ENCODE assay signal across 32 cellular contexts in genomic region chr1:217389895-217390294, GRCh38.
DNase-seq lines count a peak whose midpoint lies in the region; ATAC-seq and TF ChIP-seq lines count a peak whose summit lies in the region.
"Had no signal": no experiment of that assay in that cellular context is flagged by ENCODE, and none has a peak within 500 bp of the region (broad histone marks: within the 10 kb centered on the region; RNA-seq: fewer than 3 reads in every experiment).

No MANE protein-coding gene starts in this region.

- no peaks in the 10 kb centered on the region for H3K4me1 Mint-ChIP-seq in CD4-positive, alpha-beta T cell (ENCODE audit: low read depth)
- H3K4me1 Mint-ChIP-seq: activated B cell treated with CpG ODN at 0.5 μM for 24 hours; activated naive CD4-positive, alpha-beta T cell treated with anti-CD3 and anti-CD28 coated beads, Interleukin-2, amount 10 ng/mL, durations not matched to agents 7 days and 5 days; B cell had no signal

- H3K9me3 Mint-ChIP-seq in CD4-positive, alpha-beta T cell: peaks cover 4% of the 10 kb centered on the region
- H3K9me3 Mint-ChIP-seq: activated B cell treated with CpG ODN at 0.5 μM for 24 hours; activated naive CD4-positive, alpha-beta T cell treated with anti-CD3 and anti-CD28 coated beads, Interleukin-2, amount 10 ng/mL, durations not matched to agents 7 days and 5 days; T-helper 1 cell treated with Interleukin-12 subunit alpha and Interleukin-12 subunit beta and Interleukin-4 antibody, amounts not matched to agents 30 μg/mL and 1 μg/mL, for 36 hours had no signal

- H3K4me1 ChIP-seq in OCI-LY3 (ENCODE audit: low read length): peaks cover 19% of the 10 kb centered on the region
- H3K4me1 ChIP-seq: adrenal gland, body of pancreas, foreskin keratinocyte, heart left ventricle, left ventricle myocardium inferior, spleen, stomach had no signal

- TF ChIP-seq CTCF in OCI-LY3 (IDR thresholded peaks at IDR 0.05; ENCODE audit: low read depth, low read length): no peak
- no peak for TF ChIP-seq CTCF in CD4-positive, alpha-beta T cell (IDR thresholded peaks at IDR 0.05)

- H3K4me2 ChIP-seq in OCI-LY3 (ENCODE audit: low read length): peak overlapping the region; percentile 71

- CTCF ChIA-PET in CD4-positive, alpha-beta T cell (lab: Charles Lee): no interaction called here

- no peaks in the 10 kb centered on the region for H3K79me2 ChIP-seq in OCI-LY3 (ENCODE audit: low read length)

- H2AFZ ChIP-seq in OCI-LY3 (ENCODE audit: low read depth, low read length): peak overlapping the region; percentile 60

- no peak overlapping the region for H3K4me3 Mint-ChIP-seq in CD4-positive, alpha-beta T cell
- H3K4me3 Mint-ChIP-seq: activated B cell treated with CpG ODN at 0.5 μM for 24 hours; activated naive CD4-positive, alpha-beta T cell treated with anti-CD3 and anti-CD28 coated beads, Interleukin-2, amount 10 ng/mL, durations not matched to agents 7 days and 5 days; B cell; CD8-positive, alpha-beta T cell; neural crest cell; T-helper 1 cell treated with Interleukin-12 subunit alpha and Interleukin-12 subunit beta and Interleukin-4 antibody, amounts not matched to agents 30 μg/mL and 1 μg/mL, for 36 hours had no signal

- no peak overlapping the region for H3K27ac Mint-ChIP-seq in CD4-positive, alpha-beta T cell
- H3K27ac Mint-ChIP-seq: activated B cell treated with CpG ODN at 0.5 μM for 24 hours; activated naive CD4-positive, alpha-beta T cell treated with anti-CD3 and anti-CD28 coated beads, Interleukin-2, amount 10 ng/mL, durations not matched to agents 7 days and 5 days; B cell; CD8-positive, alpha-beta T cell; T-helper 1 cell treated with Interleukin-12 subunit alpha and Interleukin-12 subunit beta and Interleukin-4 antibody, amounts not matched to agents 30 μg/mL and 1 μg/mL, for 36 hours had no signal

- H3K27me3 ChIP-seq in OCI-LY3 (ENCODE audit: low read depth, low read length): peaks cover 32% of the 10 kb centered on the region
- no peaks in the 10 kb centered on the region for H3K27me3 ChIP-seq in CD4-positive, alpha-beta T cell (ENCODE audit: control insufficient read depth, insufficient read depth, low read length)
- H3K27me3 ChIP-seq: adrenal gland, body of pancreas, esophagus muscularis mucosa, heart left ventricle, spleen, stomach had no signal

- peak; percentile 63 for ATAC-seq in GM18873 (IDR thresholded peaks at IDR 0.05; ENCODE audit: low FRiP score, unreplicated experiment)
- ATAC-seq in GM21381 (IDR thresholded peaks at IDR 0.05; ENCODE audit: unreplicated experiment): peak; percentile 65
- ATAC-seq in HG02981 (IDR thresholded peaks at IDR 0.05; ENCODE audit: unreplicated experiment): peak; percentile 75
- no peak for ATAC-seq in CD4-positive, alpha-beta T cell (ENCODE audit: poor library complexity)
- ATAC-seq: body of pancreas; CD8-positive, alpha-beta T cell; foreskin keratinocyte; heart left ventricle; Panc1; right cardiac atrium; SK-N-SH treated with all-trans-retinoic acid at 6 μM for 48 hours had no signal

- H3K4me3 ChIP-seq in OCI-LY3 (ENCODE audit: low read length): peak overlapping the region; percentile 49
- H3K4me3 ChIP-seq: adrenal gland, body of pancreas, esophagus muscularis mucosa, heart left ventricle, left ventricle myocardium inferior, spleen, stomach had no signal

- no peaks in the 10 kb centered on the region for H3K36me3 Mint-ChIP-seq in CD4-positive, alpha-beta T cell (ENCODE audit: low read depth)
- H3K36me3 Mint-ChIP-seq: activated naive CD4-positive, alpha-beta T cell treated with anti-CD3 and anti-CD28 coated beads, Interleukin-2, amount 10 ng/mL, durations not matched to agents 7 days and 5 days; CD8-positive, alpha-beta T cell had no signal

- peaks cover 5% of the 10 kb centered on the region; the same call in 1 of the 2 replicates for H3K9me3 ChIP-seq in OCI-LY3 (ENCODE audit: insufficient read depth, low read length)
- H3K9me3 ChIP-seq in CD4-positive, alpha-beta T cell (ENCODE audit: control insufficient read depth, low read length): no peaks in the 10 kb centered on the region
- H3K9me3 ChIP-seq: adrenal gland, body of pancreas, heart left ventricle, stomach had no signal

- POLR2A ChIA-PET in CD4-positive, alpha-beta T cell (lab: Charles Lee): no interaction called here

- H3K27ac ChIP-seq in OCI-LY3 (ENCODE audit: low read length): peak overlapping the region; percentile 26; the same call in 1 of the 2 replicates
- H3K27ac ChIP-seq in CD4-positive, alpha-beta T cell (ENCODE audit: low read depth, low read length): no peak overlapping the region
- H3K27ac ChIP-seq: adrenal gland, body of pancreas, esophagus muscularis mucosa, foreskin keratinocyte, heart left ventricle, left ventricle myocardium inferior, spleen, stomach had no signal

- H3K9ac ChIP-seq in OCI-LY3 (ENCODE audit: low read length): no peak overlapping the region

- intact Hi-C loops in CD4-positive, alpha-beta T cell (cut with DNase I, micrococcal nuclease): no loop called here

- no peaks in the 10 kb centered on the region for H3K36me3 ChIP-seq in OCI-LY3 (replicated peaks; ENCODE audit: low read depth, low read length)
- H3K36me3 ChIP-seq: adrenal gland, esophagus muscularis mucosa, heart left ventricle, left ventricle myocardium inferior, spleen, stomach had no signal

- H4K20me1 ChIP-seq in OCI-LY3 (ENCODE audit: insufficient read depth, low read length): no peaks in the 10 kb centered on the region

- H3K27me3 Mint-ChIP-seq in CD4-positive, alpha-beta T cell: no peaks in the 10 kb centered on the region
- H3K27me3 Mint-ChIP-seq: activated B cell treated with CpG ODN at 0.5 μM for 24 hours; activated naive CD4-positive, alpha-beta T cell treated with anti-CD3 and anti-CD28 coated beads, Interleukin-2, amount 10 ng/mL, durations not matched to agents 7 days and 5 days; B cell had no signal

- no peak for DNase-seq in CD4-positive, alpha-beta T cell
- no peak for DNase-seq in D341Med (ENCODE audit: low spot score)
- DNase-seq in cerebellar nuclear complex (lab: John Stamatoyannopoulos, UW): no peak
- DNase-seq: ACHN; activated B cell treated with CpG ODN at 0.5 μM for 24 hours; activated CD4-positive, alpha-beta T cell treated with anti-CD3 and anti-CD28 coated beads, Interleukin-2, amount 50 U/mL, for 48 hours; activated naive CD4-positive, alpha-beta T cell treated with anti-CD3 and anti-CD28 coated beads, Interleukin-2, amount 10 ng/mL, durations not matched to agents 7 days and 5 days; adrenal gland; body of pancreas; CD8-positive, alpha-beta T cell; DMS 273 treated with DMSO at 0.1 percent for 48 hours; EL; foreskin keratinocyte; heart left ventricle; left ventricle myocardium inferior; mesenchymal stem cell; NCI-H1048; NCI-H2107; right cardiac atrium; Right ventricle myocardium superior; spleen; stomach had no signal
